10 cellular contexts compared by ENCODE assay signal in the genomic region with DNA sequence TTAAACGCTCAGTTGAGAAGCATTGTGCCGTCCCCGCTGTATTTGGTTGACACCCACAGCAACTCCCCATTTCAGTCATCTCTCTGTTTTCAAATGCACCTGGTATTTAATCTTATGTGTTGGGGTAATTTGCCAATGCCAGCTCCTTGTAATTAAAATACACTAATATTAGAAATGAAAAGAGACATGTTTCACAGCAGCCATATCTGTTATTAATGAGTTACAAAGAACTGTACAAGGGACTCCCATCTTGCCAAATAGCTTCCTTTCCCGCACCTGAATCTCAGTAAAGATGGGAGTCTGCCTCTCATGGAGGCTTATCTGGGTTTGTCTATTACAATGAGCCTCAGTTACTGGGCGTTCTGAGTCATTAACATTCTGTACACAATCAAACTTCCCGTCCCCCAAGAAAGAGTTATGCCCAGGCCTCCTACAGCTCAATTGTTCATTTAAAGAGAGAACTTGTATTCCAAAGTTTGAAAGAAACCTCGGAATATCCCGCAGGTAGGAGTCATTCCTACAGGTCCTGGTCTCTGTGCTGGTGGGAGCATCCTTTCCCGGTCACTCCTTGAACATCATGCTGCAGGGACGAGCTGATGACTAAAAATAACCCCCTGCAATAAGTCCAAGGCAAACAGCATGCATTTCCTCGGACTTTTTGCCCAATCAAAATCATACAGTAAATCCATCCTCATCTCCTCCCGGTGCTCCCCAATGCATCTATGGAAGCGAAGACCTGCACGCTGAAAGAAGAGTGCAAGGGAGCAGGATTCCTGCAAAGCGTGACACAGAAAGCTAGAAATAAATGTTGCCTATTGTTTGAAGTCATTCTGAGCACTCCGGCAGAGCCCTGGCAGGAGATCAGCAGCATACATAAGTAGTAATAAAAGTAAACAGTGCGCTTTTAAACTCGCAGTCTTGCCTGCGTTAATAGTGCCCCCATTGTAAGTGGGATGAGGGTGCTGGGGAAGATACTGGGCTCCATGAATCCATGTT. TPM values are rescaled to one million over a fixed set of nuclear protein-coding genes. Genes with fewer than 3 reads are reported as not detected.
DNase-seq lines count a peak whose midpoint lies in the region; ATAC-seq and TF ChIP-seq lines count a peak whose summit lies in the region.
"Had no signal": no experiment of that assay in that cellular context is flagged by ENCODE, and none has a peak within 500 bp of the region (broad histone marks: within the 10 kb centered on the region; RNA-seq: fewer than 3 reads in every experiment).

No MANE protein-coding gene starts in this region.

- DNase-seq in CD4-positive, alpha-beta T cell: no peak
- peak; percentile 46 for DNase-seq in NCI-H69 (lab: John Stamatoyannopoulos, UW)
- no peak for DNase-seq in esophagus squamous epithelium (lab: John Stamatoyannopoulos, UW)
- peak in 36 of 56 donors; percentile 0 to 63 (median 20) for DNase-seq in nucleus accumbens (lab: John Stamatoyannopoulos, UW)
- no peak for DNase-seq in Kasumi-1 (lab: John Stamatoyannopoulos, UW)
- DNase-seq in left lobe of liver (ENCODE audit: low spot score): no peak
- DNase-seq: activated naive CD8-positive, alpha-beta T cell treated with anti-CD3 and anti-CD28 coated beads, Interleukin-2, amount 10 ng/mL, durations not matched to agents 7 days and 5 days; left ventricle myocardium superior had no signal

- peaks cover 27% of the 10 kb centered on the region for H3K27me3 Mint-ChIP-seq in CD4-positive, alpha-beta T cell

- no peaks in the 10 kb centered on the region for H3K36me3 Mint-ChIP-seq in CD4-positive, alpha-beta T cell (ENCODE audit: low read depth)
- H3K36me3 Mint-ChIP-seq: activated naive CD8-positive, alpha-beta T cell treated with anti-CD3 and anti-CD28 coated beads, Interleukin-2, amount 10 ng/mL, durations not matched to agents 7 days and 5 days had no signal

- H3K4me3 Mint-ChIP-seq in CD4-positive, alpha-beta T cell: peak overlapping the region; percentile 81

- 37 to 40% methylated on average over 10 to 15 of the region's 19 CpGs for WGBS in esophagus squamous epithelium, 2 donors

- peak overlapping the region in 3 of 4 donors; percentile 22 to 55 (median 34) for H3K4me3 ChIP-seq in esophagus squamous epithelium

- CTCF ChIA-PET in CD4-positive, alpha-beta T cell (lab: Charles Lee): no interaction called here

- H3K27ac ChIP-seq in CD4-positive, alpha-beta T cell (ENCODE audit: low read depth, low read length): no peak overlapping the region
- H3K27ac ChIP-seq in esophagus squamous epithelium: no peak overlapping the region

- H3K4me1 Mint-ChIP-seq in CD4-positive, alpha-beta T cell (ENCODE audit: low read depth): peaks cover 17% of the 10 kb centered on the region

- POLR2A ChIA-PET in CD4-positive, alpha-beta T cell (lab: Charles Lee): no interaction called here

- no peak for TF ChIP-seq POLR2A in esophagus squamous epithelium (IDR thresholded peaks at IDR 0.05)

- no peak overlapping the region for H3K27ac Mint-ChIP-seq in CD4-positive, alpha-beta T cell
- H3K27ac Mint-ChIP-seq: activated naive CD8-positive, alpha-beta T cell treated with anti-CD3 and anti-CD28 coated beads, Interleukin-2, amount 10 ng/mL, durations not matched to agents 7 days and 5 days had no signal

- intact Hi-C loops in CD4-positive, alpha-beta T cell (cut with DNase I, micrococcal nuclease): no loop called here
- intact Hi-C loops in esophagus squamous epithelium (cut with DNase I): no loop called here

- TF ChIP-seq CTCF in CD4-positive, alpha-beta T cell (IDR thresholded peaks at IDR 0.05): no peak
- no peak for TF ChIP-seq CTCF in esophagus squamous epithelium (IDR thresholded peaks at IDR 0.05)

- peaks cover 0 to 17% (median 0%) of the 10 kb centered on the region in 3 donors for H3K4me1 ChIP-seq in esophagus squamous epithelium

- no peak for ATAC-seq in CD4-positive, alpha-beta T cell (ENCODE audit: poor library complexity)
- ATAC-seq in left lobe of liver: no peak
- ATAC-seq in GM21423 (IDR thresholded peaks at IDR 0.05; ENCODE audit: unreplicated experiment): no peak
- no peak for ATAC-seq in HG03520 (IDR thresholded peaks at IDR 0.05; ENCODE audit: unreplicated experiment)
- ATAC-seq: left ventricle myocardium superior had no signal

- H3K27me3 ChIP-seq in CD4-positive, alpha-beta T cell (ENCODE audit: control insufficient read depth, insufficient read depth, low read length): peaks cover 19% of the 10 kb centered on the region
- H3K27me3 ChIP-seq in esophagus squamous epithelium: no peaks in the 10 kb centered on the region

- no peaks in the 10 kb centered on the region for H3K9me3 ChIP-seq in CD4-positive, alpha-beta T cell (ENCODE audit: control insufficient read depth, low read length)
- H3K9me3 ChIP-seq in esophagus squamous epithelium: no peaks in the 10 kb centered on the region

- no peaks in the 10 kb centered on the region for H3K36me3 ChIP-seq in esophagus squamous epithelium

- H3K9me3 Mint-ChIP-seq in CD4-positive, alpha-beta T cell: no peaks in the 10 kb centered on the region

RNA-seq across cellular contexts. Expression of a gene that starts 0.9 kb away (rescaled TPM):
- not detected for total RNA-seq in CD4-positive, alpha-beta T cell
- total RNA-seq in esophagus squamous epithelium (not detected), left lobe of liver (not detected)
- total RNA-seq: activated naive CD8-positive, alpha-beta T cell treated with anti-CD3 and anti-CD28 coated beads, Interleukin-2, amount 10 ng/mL, durations not matched to agents 7 days and 5 days; left ventricle myocardium superior had no signal

Comparison
In these comparisons a context has a peak if more than half of its experiments do, and no peak if none do; other contexts are left out.
1. DNase-seq: peak in NCI-H69 (single experiment) and nucleus accumbens (36 of 56); none in CD4-positive, alpha-beta T cell (0 of 10), esophagus squamous epithelium (single experiment), Kasumi-1 (0 of 2) and left lobe of liver (single experiment).